2 cellular contexts compared by ENCODE assay signal in the genomic region with DNA sequence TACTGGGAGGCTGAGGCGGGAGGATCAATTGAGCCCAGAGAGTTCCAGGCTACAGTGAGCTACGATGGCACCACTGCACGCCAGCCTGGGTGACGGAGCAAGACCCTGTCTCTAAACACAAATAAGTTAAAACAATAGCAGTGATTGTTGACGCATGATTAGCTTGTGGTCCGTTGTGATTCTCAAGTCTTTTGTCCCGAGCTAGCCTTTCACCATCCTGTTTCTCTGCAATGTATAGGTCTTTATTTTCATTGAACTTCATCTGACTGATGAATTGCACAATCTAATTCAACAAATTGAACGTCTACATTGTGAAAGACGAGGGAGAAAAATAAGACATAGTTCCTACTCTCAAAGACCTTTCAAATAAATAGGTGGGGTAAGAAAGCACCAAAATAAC.
TF ChIP-seq lines count a peak whose summit lies in the region.

No MANE protein-coding gene starts in this region.

TF ChIP-seq in HepG2, 621 proteins besides CTCF, POLR2A, EP300 and RAD21:
- no peak for TF ChIP-seq ZFP62 (CRISPR knock-in tag; IDR thresholded peaks at IDR 0.05)
- no peak for TF ChIP-seq YEATS2 (CRISPR knock-in tag; IDR thresholded peaks at IDR 0.05; ENCODE audit: borderline replicate concordance)
- TF ChIP-seq ASH2L (IDR thresholded peaks at IDR 0.05; ENCODE audit: insufficient read length, low read depth, low read length) = no peak
- peak; percentile 57; the same call in 1 of the 2 replicates for TF ChIP-seq CEBPB (IDR thresholded peaks at IDR 0.05; ENCODE audit: borderline replicate concordance, low read depth, low read length)
- no peak for TF ChIP-seq PHB2 (IDR thresholded peaks at IDR 0.05; ENCODE audit: partially characterized antibody)
- TF ChIP-seq, protein P1, sequence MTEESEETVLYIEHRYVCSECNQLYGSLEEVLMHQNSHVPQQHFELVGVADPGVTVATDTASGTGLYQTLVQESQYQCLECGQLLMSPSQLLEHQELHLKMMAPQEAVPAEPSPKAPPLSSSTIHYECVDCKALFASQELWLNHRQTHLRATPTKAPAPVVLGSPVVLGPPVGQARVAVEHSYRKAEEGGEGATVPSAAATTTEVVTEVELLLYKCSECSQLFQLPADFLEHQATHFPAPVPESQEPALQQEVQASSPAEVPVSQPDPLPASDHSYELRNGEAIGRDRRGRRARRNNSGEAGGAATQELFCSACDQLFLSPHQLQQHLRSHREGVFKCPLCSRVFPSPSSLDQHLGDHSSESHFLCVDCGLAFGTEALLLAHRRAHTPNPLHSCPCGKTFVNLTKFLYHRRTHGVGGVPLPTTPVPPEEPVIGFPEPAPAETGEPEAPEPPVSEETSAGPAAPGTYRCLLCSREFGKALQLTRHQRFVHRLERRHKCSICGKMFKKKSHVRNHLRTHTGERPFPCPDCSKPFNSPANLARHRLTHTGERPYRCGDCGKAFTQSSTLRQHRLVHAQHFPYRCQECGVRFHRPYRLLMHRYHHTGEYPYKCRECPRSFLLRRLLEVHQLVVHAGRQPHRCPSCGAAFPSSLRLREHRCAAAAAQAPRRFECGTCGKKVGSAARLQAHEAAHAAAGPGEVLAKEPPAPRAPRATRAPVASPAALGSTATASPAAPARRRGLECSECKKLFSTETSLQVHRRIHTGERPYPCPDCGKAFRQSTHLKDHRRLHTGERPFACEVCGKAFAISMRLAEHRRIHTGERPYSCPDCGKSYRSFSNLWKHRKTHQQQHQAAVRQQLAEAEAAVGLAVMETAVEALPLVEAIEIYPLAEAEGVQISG (CRISPR knock-in tag; IDR thresholded peaks at IDR 0.05) = no peak
- TF ChIP-seq ZNF432 (CRISPR knock-in tag; IDR thresholded peaks at IDR 0.05; ENCODE audit: borderline replicate concordance) = no peak

TF ChIP-seq in WTC11, 78 proteins besides CTCF, POLR2A, EP300 and RAD21:
- TF ChIP-seq, protein P2, sequence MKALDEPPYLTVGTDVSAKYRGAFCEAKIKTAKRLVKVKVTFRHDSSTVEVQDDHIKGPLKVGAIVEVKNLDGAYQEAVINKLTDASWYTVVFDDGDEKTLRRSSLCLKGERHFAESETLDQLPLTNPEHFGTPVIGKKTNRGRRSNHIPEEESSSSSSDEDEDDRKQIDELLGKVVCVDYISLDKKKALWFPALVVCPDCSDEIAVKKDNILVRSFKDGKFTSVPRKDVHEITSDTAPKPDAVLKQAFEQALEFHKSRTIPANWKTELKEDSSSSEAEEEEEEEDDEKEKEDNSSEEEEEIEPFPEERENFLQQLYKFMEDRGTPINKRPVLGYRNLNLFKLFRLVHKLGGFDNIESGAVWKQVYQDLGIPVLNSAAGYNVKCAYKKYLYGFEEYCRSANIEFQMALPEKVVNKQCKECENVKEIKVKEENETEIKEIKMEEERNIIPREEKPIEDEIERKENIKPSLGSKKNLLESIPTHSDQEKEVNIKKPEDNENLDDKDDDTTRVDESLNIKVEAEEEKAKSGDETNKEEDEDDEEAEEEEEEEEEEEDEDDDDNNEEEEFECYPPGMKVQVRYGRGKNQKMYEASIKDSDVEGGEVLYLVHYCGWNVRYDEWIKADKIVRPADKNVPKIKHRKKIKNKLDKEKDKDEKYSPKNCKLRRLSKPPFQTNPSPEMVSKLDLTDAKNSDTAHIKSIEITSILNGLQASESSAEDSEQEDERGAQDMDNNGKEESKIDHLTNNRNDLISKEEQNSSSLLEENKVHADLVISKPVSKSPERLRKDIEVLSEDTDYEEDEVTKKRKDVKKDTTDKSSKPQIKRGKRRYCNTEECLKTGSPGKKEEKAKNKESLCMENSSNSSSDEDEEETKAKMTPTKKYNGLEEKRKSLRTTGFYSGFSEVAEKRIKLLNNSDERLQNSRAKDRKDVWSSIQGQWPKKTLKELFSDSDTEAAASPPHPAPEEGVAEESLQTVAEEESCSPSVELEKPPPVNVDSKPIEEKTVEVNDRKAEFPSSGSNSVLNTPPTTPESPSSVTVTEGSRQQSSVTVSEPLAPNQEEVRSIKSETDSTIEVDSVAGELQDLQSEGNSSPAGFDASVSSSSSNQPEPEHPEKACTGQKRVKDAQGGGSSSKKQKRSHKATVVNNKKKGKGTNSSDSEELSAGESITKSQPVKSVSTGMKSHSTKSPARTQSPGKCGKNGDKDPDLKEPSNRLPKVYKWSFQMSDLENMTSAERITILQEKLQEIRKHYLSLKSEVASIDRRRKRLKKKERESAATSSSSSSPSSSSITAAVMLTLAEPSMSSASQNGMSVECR (CRISPR knock-in tag; IDR thresholded peaks at IDR 0.05; ENCODE audit: borderline replicate concordance) = no peak
- no peak for TF ChIP-seq ZNF317 (CRISPR knock-in tag; IDR thresholded peaks at IDR 0.05; ENCODE audit: borderline replicate concordance, low read depth)
- no peak for TF ChIP-seq ESRRA (CRISPR knock-in tag; IDR thresholded peaks at IDR 0.05; ENCODE audit: borderline replicate concordance)
- no peak for TF ChIP-seq ZNF232 (CRISPR knock-in tag; IDR thresholded peaks at IDR 0.05)
- TF ChIP-seq ZNF263 (CRISPR knock-in tag; IDR thresholded peaks at IDR 0.05; ENCODE audit: low read depth) = no peak
- TF ChIP-seq, protein P3, sequence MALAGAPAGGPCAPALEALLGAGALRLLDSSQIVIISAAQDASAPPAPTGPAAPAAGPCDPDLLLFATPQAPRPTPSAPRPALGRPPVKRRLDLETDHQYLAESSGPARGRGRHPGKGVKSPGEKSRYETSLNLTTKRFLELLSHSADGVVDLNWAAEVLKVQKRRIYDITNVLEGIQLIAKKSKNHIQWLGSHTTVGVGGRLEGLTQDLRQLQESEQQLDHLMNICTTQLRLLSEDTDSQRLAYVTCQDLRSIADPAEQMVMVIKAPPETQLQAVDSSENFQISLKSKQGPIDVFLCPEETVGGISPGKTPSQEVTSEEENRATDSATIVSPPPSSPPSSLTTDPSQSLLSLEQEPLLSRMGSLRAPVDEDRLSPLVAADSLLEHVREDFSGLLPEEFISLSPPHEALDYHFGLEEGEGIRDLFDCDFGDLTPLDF (CRISPR knock-in tag; IDR thresholded peaks at IDR 0.05) = no peak
- TF ChIP-seq TP53 (CRISPR knock-in tag; IDR thresholded peaks at IDR 0.05) = no peak
- TF ChIP-seq, protein P4, sequence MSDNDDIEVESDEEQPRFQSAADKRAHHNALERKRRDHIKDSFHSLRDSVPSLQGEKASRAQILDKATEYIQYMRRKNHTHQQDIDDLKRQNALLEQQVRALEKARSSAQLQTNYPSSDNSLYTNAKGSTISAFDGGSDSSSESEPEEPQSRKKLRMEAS (CRISPR knock-in tag; IDR thresholded peaks at IDR 0.05) = no peak
- TF ChIP-seq SP1 (CRISPR knock-in tag; conservative IDR thresholded peaks at IDR 0.05) = no peak
- no peak for TF ChIP-seq FOXJ3 (CRISPR knock-in tag; IDR thresholded peaks at IDR 0.05; ENCODE audit: borderline replicate concordance)
